ENCODE assay signal across 13 cellular contexts in genomic region chr7:45638916-45639315, GRCh38.
"Had no signal": no experiment of that assay in that cellular context is flagged by ENCODE, and none has a peak within 500 bp of the region (broad histone marks: within the 10 kb centered on the region; RNA-seq: fewer than 3 reads in every experiment).

No MANE protein-coding gene starts in this region.

- DNase-seq: activated CD4-positive, alpha-beta T cell treated with anti-CD3 and anti-CD28 coated beads, Interleukin-2, amount 50 U/mL, for 4 hours; activated CD4-positive, CD25-positive, alpha-beta regulatory T cell treated with anti-CD3 and anti-CD28 coated beads, Interleukin-2, amount 50 U/mL, for 72 hours; activated gamma-delta T cell; activated naive CD8-positive, alpha-beta T cell treated with anti-CD3 and anti-CD28 coated beads, Interleukin-2, amount 10 ng/mL, durations not matched to agents 7 days and 5 days; activated T-cell treated with anti-CD3 and anti-CD28 coated beads, Interleukin-2, amount 50 U/mL, for 48 hours; anterior cingulate cortex; glutamatergic neuron; immature natural killer cell; left cardiac atrium; lower lobe of right lung; midbrain; naive B cell; posterior cingulate gyrus had no signal

- ATAC-seq: left cardiac atrium, lower lobe of right lung had no signal
